In the genomic region with DNA sequence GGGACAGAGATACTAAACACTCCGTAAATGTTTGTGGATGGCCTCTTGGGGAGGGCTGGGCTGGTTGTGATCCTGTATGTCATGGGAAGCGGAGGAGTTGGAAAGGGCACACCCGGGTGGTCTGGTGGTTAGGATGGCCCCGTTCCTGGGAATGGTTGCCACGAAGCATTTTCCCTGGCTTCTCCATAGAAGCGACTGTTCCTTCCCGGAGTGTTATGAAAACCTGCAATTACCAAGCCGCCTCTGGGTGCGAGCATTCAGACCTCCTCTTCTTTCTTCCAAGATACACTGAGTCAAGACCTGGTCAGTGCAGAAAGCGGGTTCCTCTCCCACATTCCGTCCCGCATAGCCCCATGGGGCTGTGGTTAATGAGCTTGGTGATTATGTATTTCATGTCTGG, we compare ENCODE assay signal across 19 cellular contexts.
"Had no signal": no experiment of that assay in that cellular context is flagged by ENCODE, and none has a peak within 500 bp of the region (broad histone marks: within the 10 kb centered on the region; RNA-seq: fewer than 3 reads in every experiment).

No MANE protein-coding gene starts in this region.

- H3K4me3 Mint-ChIP-seq: memory B cell; mesothelial cell of epicardium; natural killer cell treated with Interleukin-12 subunit alpha and Interleukin-12 subunit beta and Interleukin-15 and Interleukin-18, amount 100 ng/mL, for 72 hours; neural progenitor cell had no signal

- H3K4me1 ChIP-seq: right lobe of liver had no signal

- H3K36me3 ChIP-seq: heart right ventricle, left ventricle myocardium inferior, lower lobe of right lung, neural progenitor cell, right lobe of liver, suprapubic skin, thyroid gland, upper lobe of left lung, uterus had no signal

- DNase-seq: effector CD4-positive, alpha-beta T cell; heart right ventricle; left ventricle myocardium inferior; lower lobe of right lung; psoas muscle; retina; stimulated activated CD4-positive, alpha-beta T cell treated with anti-CD3 and anti-CD28 coated beads, Interleukin-12 subunit alpha, Interleukin-12 subunit beta, amount 100 ng/mL, for 4 hours; stimulated activated naive CD8-positive, alpha-beta T cell treated with anti-CD3 and anti-CD28 coated beads, Interleukin-15, Interleukin-2, amounts not matched to agents 100 U/mL and 50 U/mL, for 24 hours; thyroid gland; upper lobe of left lung; uterus had no signal

- H3K36me3 Mint-ChIP-seq: memory B cell; mesothelial cell of epicardium; natural killer cell treated with Interleukin-12 subunit alpha and Interleukin-12 subunit beta and Interleukin-15 and Interleukin-18, amount 100 ng/mL, for 72 hours; neural progenitor cell had no signal

- H3K27ac Mint-ChIP-seq: memory B cell; mesothelial cell of epicardium; natural killer cell treated with Interleukin-12 subunit alpha and Interleukin-12 subunit beta and Interleukin-15 and Interleukin-18, amount 100 ng/mL, for 72 hours; neural progenitor cell had no signal

- H3K4me3 ChIP-seq: coronary artery, heart right ventricle, left ventricle myocardium inferior, lower lobe of right lung, neural progenitor cell, psoas muscle, right lobe of liver, suprapubic skin, thyroid gland, upper lobe of left lung, uterus had no signal

- H3K27ac ChIP-seq: coronary artery, heart right ventricle, left ventricle myocardium inferior, lower lobe of right lung, neural progenitor cell, psoas muscle, right lobe of liver, suprapubic skin, thyroid gland, upper lobe of left lung, uterus had no signal

- H3K27me3 Mint-ChIP-seq: memory B cell; natural killer cell treated with Interleukin-12 subunit alpha and Interleukin-12 subunit beta and Interleukin-15 and Interleukin-18, amount 100 ng/mL, for 72 hours had no signal

- H3K27me3 ChIP-seq: heart right ventricle, neural progenitor cell, right lobe of liver, suprapubic skin, thyroid gland, upper lobe of left lung, uterus had no signal

- H2AFZ ChIP-seq: neural progenitor cell had no signal

- FAIRE-seq: frontal cortex had no signal

- H3K9me3 ChIP-seq: heart right ventricle, left ventricle myocardium inferior, lower lobe of right lung, psoas muscle, right lobe of liver, suprapubic skin, thyroid gland, upper lobe of left lung, uterus had no signal

- H3K9me3 Mint-ChIP-seq: memory B cell; mesothelial cell of epicardium; natural killer cell treated with Interleukin-12 subunit alpha and Interleukin-12 subunit beta and Interleukin-15 and Interleukin-18, amount 100 ng/mL, for 72 hours had no signal

- H3K4me2 ChIP-seq: neural progenitor cell had no signal

- H3K9ac ChIP-seq: neural progenitor cell had no signal
